Comparison of ENCODE assay signal across 19 cellular contexts in the genomic region with DNA sequence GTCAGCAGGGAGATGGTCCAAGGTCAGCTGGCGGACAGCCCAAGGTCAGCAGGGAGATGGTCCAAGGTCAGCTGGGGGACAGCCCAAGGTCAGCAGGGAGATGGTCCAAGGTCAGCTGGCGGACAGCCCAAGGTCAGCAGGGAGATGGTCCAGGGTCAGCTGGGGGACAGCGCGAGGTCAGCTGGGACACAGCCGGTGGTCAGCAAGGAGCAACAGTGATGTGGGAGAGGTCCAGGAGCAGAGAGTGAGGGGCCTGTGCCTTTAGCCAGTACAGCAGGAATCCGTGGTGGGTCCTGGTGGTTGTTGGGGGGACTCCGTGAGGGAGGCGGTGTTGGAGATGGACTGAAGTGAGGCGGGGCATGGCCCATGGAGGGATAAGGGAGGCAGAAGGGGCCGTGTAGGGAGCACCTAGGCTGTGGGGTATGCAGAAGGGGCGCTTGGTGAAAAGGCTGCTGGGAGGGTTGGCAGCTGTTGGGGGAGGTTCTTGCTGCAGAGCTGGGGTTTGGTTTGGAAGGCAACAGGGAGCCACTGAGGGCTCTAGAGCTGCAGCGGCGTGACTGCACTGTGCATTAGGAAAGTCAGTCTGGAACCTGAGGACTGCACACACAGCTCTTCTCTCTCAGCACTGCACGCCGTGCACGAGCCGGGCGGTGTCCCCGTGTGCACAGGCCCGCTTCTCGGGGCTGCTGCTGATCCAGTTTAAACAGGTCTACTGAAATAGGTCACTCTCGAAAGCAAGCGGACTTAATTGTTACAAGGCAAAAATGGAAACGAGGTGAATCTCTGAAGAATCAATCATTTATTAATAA.
"Had no signal": no experiment of that assay in that cellular context is flagged by ENCODE, and none has a peak within 500 bp of the region (broad histone marks: within the 10 kb centered on the region; RNA-seq: fewer than 3 reads in every experiment).

No MANE protein-coding gene starts in this region.

- H3K27ac Mint-ChIP-seq: activated naive CD8-positive, alpha-beta T cell treated with anti-CD3 and anti-CD28 coated beads for 36 hours; T-helper 1 cell treated with Interleukin-12 subunit alpha and Interleukin-12 subunit beta and Interleukin-4 antibody, amounts not matched to agents 30 μg/mL and 1 μg/mL, for 36 hours had no signal

- H3K4me1 Mint-ChIP-seq: activated naive CD8-positive, alpha-beta T cell treated with anti-CD3 and anti-CD28 coated beads for 36 hours had no signal

- H3K36me3 Mint-ChIP-seq: activated naive CD8-positive, alpha-beta T cell treated with anti-CD3 and anti-CD28 coated beads for 36 hours had no signal

- H3K9me3 Mint-ChIP-seq: activated naive CD8-positive, alpha-beta T cell treated with anti-CD3 and anti-CD28 coated beads for 36 hours; activated T-cell treated with anti-CD3 and anti-CD28 coated beads, Interleukin-2, amount 50 U/mL, for 4 hours; T-helper 1 cell treated with Interleukin-12 subunit alpha and Interleukin-12 subunit beta and Interleukin-4 antibody, amounts not matched to agents 30 μg/mL and 1 μg/mL, for 36 hours had no signal

- H3K4me3 Mint-ChIP-seq: activated naive CD8-positive, alpha-beta T cell treated with anti-CD3 and anti-CD28 coated beads for 36 hours; activated T-cell treated with anti-CD3 and anti-CD28 coated beads, Interleukin-2, amount 50 U/mL, for 4 hours; T-helper 1 cell treated with Interleukin-12 subunit alpha and Interleukin-12 subunit beta and Interleukin-4 antibody, amounts not matched to agents 30 μg/mL and 1 μg/mL, for 36 hours had no signal

- ATAC-seq: activated T-cell treated with anti-CD3 and anti-CD28 coated beads, Interleukin-2, amount 50 U/mL, for 4 hours had no signal

- FAIRE-seq: RCC 7860 had no signal

- H3K27me3 Mint-ChIP-seq: activated naive CD8-positive, alpha-beta T cell treated with anti-CD3 and anti-CD28 coated beads for 36 hours had no signal

- DNase-seq: activated CD4-positive, alpha-beta T cell treated with anti-CD3 and anti-CD28 coated beads for 48 hours; activated CD4-positive, alpha-beta T cell treated with anti-CD3 and anti-CD28 coated beads, Interleukin-2, amount 50 U/mL, for 4 hours; activated CD4-positive, CD25-positive, alpha-beta regulatory T cell treated with anti-CD3 and anti-CD28 coated beads, Interleukin-2, amount 50 U/mL, for 72 hours; activated CD8-positive, alpha-beta memory T cell treated with anti-CD3 and anti-CD28 coated beads for 24 hours; activated effector memory CD4-positive, alpha-beta T cell treated with anti-CD3 and anti-CD28 coated beads, Interleukin-2, amount 50 U/mL, for 16 hours; activated naive CD4-positive, alpha-beta T cell treated with Interleukin-2 at 50 U/mL for 16 hours; activated naive CD8-positive, alpha-beta T cell treated with anti-CD3 and anti-CD28 coated beads for 36 hours; activated T-cell treated with anti-CD3 and anti-CD28 coated beads, Interleukin-2, amount 50 U/mL, for 4 hours; caudate nucleus; Karpas-422; MM.1S; NCI-H1105; NCI-H1436; NCI-H1694 treated with DMSO at 0.1 percent for 48 hours; NCI-H2029 treated with DMSO at 0.1 percent for 48 hours; NCI-H524; SHP77 treated with DMSO at 0.1 percent for 48 hours had no signal
